In the genomic region with DNA sequence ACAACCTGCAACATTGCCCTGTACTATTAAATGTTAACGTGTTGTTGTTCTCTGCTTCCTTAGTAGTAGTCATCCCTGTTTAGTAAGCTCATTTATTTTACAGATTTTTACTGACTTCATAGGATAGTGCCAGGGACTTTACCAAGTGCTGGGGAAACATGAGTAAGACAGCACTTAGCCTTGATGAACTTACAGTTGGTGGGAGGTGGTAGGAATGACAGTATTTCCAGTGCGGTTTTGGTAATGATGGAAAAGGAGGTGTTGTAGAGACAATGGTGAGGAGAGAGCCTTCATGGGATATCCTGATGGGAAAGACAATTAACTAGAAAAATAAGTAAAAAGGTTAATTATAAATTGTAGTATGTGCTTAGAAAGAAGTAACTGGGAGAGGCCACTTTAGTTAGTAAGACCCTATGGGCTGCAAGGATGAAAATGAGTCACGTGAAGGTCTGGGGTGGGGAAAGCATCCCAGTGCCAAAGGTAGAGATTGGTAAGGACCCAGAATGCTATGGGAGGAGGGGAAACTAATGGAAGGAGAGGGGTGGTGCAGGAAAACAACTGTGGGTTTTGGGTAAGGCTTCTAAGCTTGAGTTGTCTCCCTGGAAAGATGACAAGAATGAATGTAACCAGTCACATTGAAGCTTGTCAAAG, we compare ENCODE assay signal across 1 cellular context.
TF ChIP-seq lines count a peak whose summit lies in the region.

No MANE protein-coding gene starts in this region.

TF ChIP-seq in H1, 55 proteins besides CTCF, POLR2A, EP300 and RAD21 (continued from another document):
- TF ChIP-seq HDAC2 (IDR thresholded peaks at IDR 0.05; ENCODE audit: borderline replicate concordance in 1 of 2, low read depth in 2 of 2, low read length in 2 of 2) (no peak), MAX (IDR thresholded peaks at IDR 0.05) (no peak), JUND (IDR thresholded peaks at IDR 0.05; ENCODE audit: low read length) (no peak), RFX5 (IDR thresholded peaks at IDR 0.05; ENCODE audit: borderline replicate concordance, low read depth, low read length) (no peak)
TF ChIP-seq in H1: peak in this region for 0.
